ENCODE assay signal across 17 cellular contexts in genomic region chr11:69402251-69402892, GRCh38.
"Had no signal": no experiment of that assay in that cellular context is flagged by ENCODE, and none has a peak within 500 bp of the region (broad histone marks: within the 10 kb centered on the region; RNA-seq: fewer than 3 reads in every experiment).

No MANE protein-coding gene starts in this region.

- H3K4me3 ChIP-seq: coronary artery, heart left ventricle, testis, upper lobe of right lung had no signal

- H3K27me3 ChIP-seq: heart left ventricle, testis, upper lobe of right lung had no signal

- H3K27ac ChIP-seq: coronary artery, heart left ventricle, testis, upper lobe of right lung had no signal

- H3K4me1 ChIP-seq: testis, upper lobe of right lung had no signal

- FAIRE-seq: endothelial cell of umbilical vein, islet of Langerhans had no signal

- H3K36me3 ChIP-seq: heart left ventricle, upper lobe of right lung had no signal

- DNase-seq: activated CD4-positive, alpha-beta T cell treated with anti-CD3 and anti-CD28 coated beads for 1 hour; activated CD4-positive, alpha-beta T cell treated with anti-CD3 and anti-CD28 coated beads, Interleukin-2, amount 50 U/mL, for 48 hours; activated T-cell treated with anti-CD3 and anti-CD28 coated beads, Interleukin-2, amount 50 U/mL, for 48 hours; central memory CD4-positive, alpha-beta T cell; effector CD4-positive, alpha-beta T cell; foreskin melanocyte; heart left ventricle; nephron progenitor cell; stimulated activated CD4-positive, alpha-beta T cell treated with anti-CD3 and anti-CD28 coated beads, Interleukin-15, amount 100 ng/mL, for 24 hours; stimulated activated CD4-positive, alpha-beta T cell treated with anti-CD3 and anti-CD28 coated beads, Interleukin-4, amount 100 ng/mL, for 24 hours; stimulated activated naive CD8-positive, alpha-beta T cell treated with anti-CD3 and anti-CD28 coated beads, Interleukin-15, amount 100 ng/mL, for 72 hours; testis had no signal

- H3K27ac Mint-ChIP-seq: memory B cell; stimulated activated naive CD8-positive, alpha-beta T cell treated with anti-CD3 and anti-CD28 coated beads, Interleukin-15, amount 100 ng/mL, for 72 hours had no signal

- H3K9me3 ChIP-seq: testis, upper lobe of right lung had no signal

- H3K4me3 Mint-ChIP-seq: memory B cell; nephron progenitor cell; stimulated activated naive CD8-positive, alpha-beta T cell treated with anti-CD3 and anti-CD28 coated beads, Interleukin-15, amount 100 ng/mL, for 72 hours had no signal
